Comparison of ENCODE assay signal across 13 cellular contexts in genomic region chr22:36191106-36191836, GRCh38. TPM values are rescaled to one million over a fixed set of nuclear protein-coding genes. Genes with fewer than 3 reads are reported as not detected.
DNase-seq lines count a peak whose midpoint lies in the region; ATAC-seq and TF ChIP-seq lines count a peak whose summit lies in the region.
"Had no signal": no experiment of that assay in that cellular context is flagged by ENCODE, and none has a peak within 500 bp of the region (broad histone marks: within the 10 kb centered on the region; RNA-seq: fewer than 3 reads in every experiment).

No MANE protein-coding gene starts in this region.

- H3K4me3 Mint-ChIP-seq in T-cell: no peak overlapping the region
- H3K4me3 Mint-ChIP-seq: nephron had no signal

- DNase-seq in NCI-H446 treated with DMSO at 0.1 percent for 48 hours (lab: John Stamatoyannopoulos, UW) (peak; percentile 51), esophagus muscularis mucosa (ENCODE audit: extremely low spot score) (no peak), lower lobe of right lung (no peak), testis (peak; percentile 79), OCI-M1 (lab: John Stamatoyannopoulos, UW) (no peak), T-cell (no peak), GOT3 (lab: John Stamatoyannopoulos, UW) (no peak), HUDEP-2 (lab: John Stamatoyannopoulos, UW; ENCODE audit: unreplicated experiment in 76 of 76) (no peak)
- DNase-seq: DMS53, NCI-H510A had no signal

- peaks cover 0 to 3% (median 0%) of the 10 kb centered on the region in 3 donors for H3K4me1 Mint-ChIP-seq in T-cell

- intact Hi-C loops in esophagus muscularis mucosa (cut with DNase I): loop anchor here (5.0 kb wide), 2 partner anchors 86 to 296 kb away; no protein-coding TSS in a partner anchor
- intact Hi-C loops in lower lobe of right lung (cut with DNase I): no loop called here
- intact Hi-C loops in testis (cut with DNase I; ENCODE audit: low total_unique reads): loop anchor here (10.0 kb wide), 1 partner anchor 94 kb away; no protein-coding TSS in a partner anchor

- H3K36me3 ChIP-seq in esophagus muscularis mucosa: no peaks in the 10 kb centered on the region
- peaks cover 10% of the 10 kb centered on the region for H3K36me3 ChIP-seq in lower lobe of right lung
- H3K36me3 ChIP-seq in testis (ENCODE audit: low read depth, missing control alignments): no peaks in the 10 kb centered on the region
- H3K36me3 ChIP-seq: uterus had no signal

- H3K4me1 ChIP-seq in esophagus muscularis mucosa (peaks cover 10 to 31% (median 18%) of the 10 kb centered on the region in 4 donors), lower lobe of right lung (peaks cover 2% of the 10 kb centered on the region), testis (no peaks in the 10 kb centered on the region)
- H3K4me1 ChIP-seq: uterus had no signal

- POLR2A ChIA-PET in T-cell (lab: Charles Lee): no interaction called here

- no peak overlapping the region for H3K27ac Mint-ChIP-seq in T-cell
- H3K27ac Mint-ChIP-seq: nephron had no signal

- TF ChIP-seq POLR2A in esophagus muscularis mucosa (IDR thresholded peaks at IDR 0.05; ENCODE audit: low read depth): no peak
- no peak for TF ChIP-seq POLR2A in testis (IDR thresholded peaks at IDR 0.05)

- no peaks in the 10 kb centered on the region for H3K36me3 Mint-ChIP-seq in T-cell

- ATAC-seq in lower lobe of right lung: peak; percentile 59 to 63
- ATAC-seq in T-cell (replicated peaks in 1 of 4): no peak

- H3K9me3 ChIP-seq in esophagus muscularis mucosa: no peaks in the 10 kb centered on the region
- H3K9me3 ChIP-seq in lower lobe of right lung: no peaks in the 10 kb centered on the region
- H3K9me3 ChIP-seq in testis: no peaks in the 10 kb centered on the region
- H3K9me3 ChIP-seq: uterus had no signal

- H3K27ac ChIP-seq in esophagus muscularis mucosa (replicated peaks in 1 of 4) (peak overlapping the region; percentile 8 to 57 (median 46)), lower lobe of right lung (no peak overlapping the region), testis (no peak overlapping the region)
- H3K27ac ChIP-seq: uterus had no signal

- WGBS in esophagus muscularis mucosa: 56% methylated on average over 13 of the region's 17 CpGs
- 59 to 63% methylated on average over 15 to 17 of the region's 17 CpGs for whole genome bisulfite sequencing in testis, 2 donors

- H3K9me3 Mint-ChIP-seq in T-cell: no peaks in the 10 kb centered on the region
- H3K9me3 Mint-ChIP-seq: nephron had no signal

- TF ChIP-seq EP300 in esophagus muscularis mucosa (IDR thresholded peaks at IDR 0.05): no peak

- TF ChIP-seq CTCF in esophagus muscularis mucosa (IDR thresholded peaks at IDR 0.05) (no peak), lower lobe of right lung (IDR thresholded peaks at IDR 0.05) (no peak), testis (IDR thresholded peaks at IDR 0.05) (no peak)

- CTCF ChIA-PET in T-cell (lab: Charles Lee): no interaction called here

- H3K4me3 ChIP-seq in esophagus muscularis mucosa (no peak overlapping the region), lower lobe of right lung (no peak overlapping the region), testis (no peak overlapping the region)
- H3K4me3 ChIP-seq: uterus had no signal

- H3K27me3 Mint-ChIP-seq in T-cell: no peaks in the 10 kb centered on the region

- H3K27me3 ChIP-seq in esophagus muscularis mucosa: no peaks in the 10 kb centered on the region
- H3K27me3 ChIP-seq in lower lobe of right lung (ENCODE audit: low read depth): no peaks in the 10 kb centered on the region
- H3K27me3 ChIP-seq in testis: no peaks in the 10 kb centered on the region
- H3K27me3 ChIP-seq: uterus had no signal

RNA-seq across cellular contexts. Expression of gene APOL4, which starts 10.3 kb away (rescaled TPM):
- total RNA-seq in esophagus muscularis mucosa: 10 to 100 TPM in 1 of 4 donors, 1 to 10 TPM in 2, under 1 TPM in 1; 0.19 to 24.7 (median 1.6) TPM
- 29.0 TPM for total RNA-seq in lower lobe of right lung
- total RNA-seq in testis: 1 to 10 TPM in 1 of 2 donors, under 1 TPM in 1; 0.55 to 4.3 TPM
- polyA plus RNA-seq in testis (ENCODE audit: insufficient read depth, low read depth, low replicate concordance): 4.3 TPM
- total RNA-seq in T-cell: under 1 TPM in 2 of 5 donors, not detected in 3; 0.22 to 0.72 TPM

RNA-seq across cellular contexts. Expression of gene APOL3, which starts 30.7 kb away (rescaled TPM):
- total RNA-seq in esophagus muscularis mucosa: 10 to 100 TPM; 36.5 to 76.3 (median 52.8) TPM
- 77.0 TPM for total RNA-seq in lower lobe of right lung
- total RNA-seq in testis: 10 to 100 TPM; 10.6 to 13.6 TPM
- 20.9 TPM for polyA plus RNA-seq in testis (ENCODE audit: insufficient read depth, low read depth, low replicate concordance)
- total RNA-seq in T-cell: 100 to 1,000 TPM; 152 to 191 (median 167) TPM
- total RNA-seq: bronchial epithelial cell had no signal

RNA-seq across cellular contexts. Expression of gene APOL2, which starts 48.1 kb away (rescaled TPM):
- total RNA-seq in esophagus muscularis mucosa (10 to 100 TPM; 22.0 to 41.9 (median 34.4) TPM), lower lobe of right lung (56.0 TPM), testis (10 to 100 TPM; 19.5 to 34.5 TPM), T-cell (10 to 100 TPM; 38.3 to 80.7 (median 70.6) TPM)
- polyA plus RNA-seq in testis (ENCODE audit: insufficient read depth, low read depth, low replicate concordance): 16.6 TPM

Comparison
In these comparisons a context has a peak if more than half of its experiments do, and no peak if none do; other contexts are left out.
1. DNase-seq: peak in NCI-H446 treated with DMSO at 0.1 percent for 48 hours (single experiment) and testis (single experiment); none in esophagus muscularis mucosa (single experiment), lower lobe of right lung (single experiment), OCI-M1 (single experiment), T-cell (0 of 34), GOT3 (single experiment) and HUDEP-2 (0 of 76).
2. H3K27ac ChIP-seq: peak in esophagus muscularis mucosa (4 of 4); none in lower lobe of right lung (single experiment) and testis (0 of 2).
3. ATAC-seq: peak in lower lobe of right lung (2 of 2); none in T-cell (0 of 4).